Comparison of ENCODE assay signal across 1 cellular context in genomic region chr19:11192957-11193939, GRCh38.
TF ChIP-seq lines count a peak whose summit lies in the region.

No MANE protein-coding gene starts in this region.

TF ChIP-seq in HepG2, 621 proteins besides CTCF, POLR2A, EP300 and RAD21:
- TF ChIP-seq IRF1 (CRISPR knock-in tag; IDR thresholded peaks at IDR 0.05; ENCODE audit: low read depth) (no peak), ZNF607 (CRISPR knock-in tag; IDR thresholded peaks at IDR 0.05; ENCODE audit: borderline replicate concordance) (no peak), ZNF263 (CRISPR knock-in tag; IDR thresholded peaks at IDR 0.05) (peak; percentile 43; the same call in 1 of the 2 replicates), ONECUT2 (CRISPR knock-in tag; IDR thresholded peaks at IDR 0.05) (no peak), MED1 (CRISPR knock-in tag; IDR thresholded peaks at IDR 0.05) (no peak)
